1 cellular context compared by ENCODE assay signal in genomic region chr17:73841431-73842060, GRCh38.
TF ChIP-seq lines count a peak whose summit lies in the region.

No MANE protein-coding gene starts in this region.

TF ChIP-seq in GM12878, 131 proteins besides CTCF, POLR2A, EP300 and RAD21 (continued from another document):
- TF ChIP-seq CUX1 (IDR thresholded peaks at IDR 0.05; ENCODE audit: insufficient replicate concordance, low read depth, low read length) (no peak), ZBED1 (IDR thresholded peaks at IDR 0.05; ENCODE audit: borderline replicate concordance) (no peak), NFIC (IDR thresholded peaks at IDR 0.05; ENCODE audit: low read depth, low read length) (no peak), ETV6 (conservative IDR thresholded peaks at IDR 0.05 in 1 of 2, IDR thresholded peaks at IDR 0.05 in 1 of 2; ENCODE audit: borderline replicate concordance in 1 of 2, low read depth in 1 of 2) (no peak), BCL3 (IDR thresholded peaks at IDR 0.05; ENCODE audit: borderline replicate concordance, insufficient read depth, low read depth, low read length, poor library complexity, severe bottlenecking) (no peak), E4F1 (IDR thresholded peaks at IDR 0.05; ENCODE audit: borderline replicate concordance, partially characterized antibody) (no peak), E2F4 (IDR thresholded peaks at IDR 0.05; ENCODE audit: low read depth, low read length) (no peak), SMARCA5 (IDR thresholded peaks at IDR 0.05) (no peak), SIN3A (IDR thresholded peaks at IDR 0.05; ENCODE audit: low read depth, low read length) (no peak), TCF7 (IDR thresholded peaks at IDR 0.05; ENCODE audit: borderline replicate concordance) (no peak), NR2C1 (IDR thresholded peaks at IDR 0.05) (no peak), SRF (IDR thresholded peaks at IDR 0.05; ENCODE audit: low read depth in 2 of 2, low read length in 2 of 2) (no peak)
